In the genomic region with DNA sequence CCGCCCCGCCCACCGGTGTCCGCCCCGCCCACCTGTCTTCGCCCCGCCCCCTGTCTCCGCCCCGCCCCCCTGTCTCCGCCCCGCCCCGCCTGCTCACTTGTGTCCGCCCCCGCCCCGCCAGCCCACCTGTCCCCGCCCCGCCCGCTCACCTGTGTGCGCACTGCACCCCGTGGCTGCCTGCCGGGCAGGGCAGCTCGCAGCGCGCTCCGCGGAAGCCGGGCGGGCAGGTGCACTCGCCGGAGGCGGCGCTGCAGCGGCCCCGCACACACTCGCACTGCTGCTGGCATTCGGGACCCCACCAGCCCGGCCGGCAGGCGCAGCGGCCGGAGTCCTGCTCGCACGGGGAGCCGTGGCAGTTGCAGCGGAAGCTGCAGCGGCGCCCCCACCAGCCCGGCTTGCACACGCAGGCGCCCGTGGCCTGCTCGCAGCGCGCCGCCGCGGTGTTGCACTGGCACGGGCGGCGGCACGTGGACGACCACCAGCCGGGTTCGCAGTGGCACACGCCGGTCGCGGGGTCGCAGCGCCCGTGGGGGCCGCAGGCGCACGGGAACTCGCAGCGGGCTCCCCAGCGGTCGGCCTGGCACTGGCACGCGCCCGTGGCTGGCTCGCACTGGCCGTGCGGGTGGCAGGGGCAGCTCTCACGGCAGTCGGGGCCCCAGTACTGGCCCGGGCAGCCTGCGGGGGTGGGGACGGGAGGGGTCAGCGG, we compare ENCODE assay signal across 8 cellular contexts. TPM values are rescaled to one million over a fixed set of nuclear protein-coding genes. Genes with fewer than 3 reads are reported as not detected.
DNase-seq lines count a peak whose midpoint lies in the region; ATAC-seq lines count a peak whose summit lies in the region.

No MANE protein-coding gene starts in this region.

- peak; percentile 7 to 27 for ATAC-seq in left cardiac atrium
- ATAC-seq in GM21515 (IDR thresholded peaks at IDR 0.05; ENCODE audit: unreplicated experiment) = no peak
- no peak for ATAC-seq in HG03457 (IDR thresholded peaks at IDR 0.05; ENCODE audit: unreplicated experiment)

- peak; percentile 66 for DNase-seq in DMS 273 (lab: John Stamatoyannopoulos, UW; ENCODE audit: unreplicated experiment)
- no peak for DNase-seq in DMS 273 treated with DMSO at 0.1 percent for 48 hours (lab: John Stamatoyannopoulos, UW)
- peak; percentile 90 for DNase-seq in NCI-H69 (lab: John Stamatoyannopoulos, UW)
- peak; percentile 51 for DNase-seq in activated gamma-delta T cell treated with Interleukin-2 at 50 U/mL for 16 hours
- no peak for DNase-seq in left cardiac atrium
- no peak for DNase-seq in skeletal muscle cell (ENCODE audit: low read depth)

- intact Hi-C loops in left cardiac atrium (cut with DNase I) = no loop called here

- peak overlapping the region; percentile 35 for H3K4me3 ChIP-seq in skeletal muscle cell (ENCODE audit: low read depth, low read length)

RNA-seq across cellular contexts. Expression of a gene that starts 2.1 kb away (rescaled TPM):
- 10 to 100 TPM; 10.7 to 17.7 TPM for total RNA-seq in left cardiac atrium

RNA-seq across cellular contexts. Expression of a gene that starts 6.2 kb away (rescaled TPM):
- 10 to 100 TPM; 38.5 to 44.5 TPM for total RNA-seq in left cardiac atrium

RNA-seq across cellular contexts. Expression of a gene that starts 14.8 kb away (rescaled TPM):
- 1 to 10 TPM; 7.4 to 8.2 TPM for total RNA-seq in left cardiac atrium

RNA-seq across cellular contexts. Expression of a gene that starts 41.2 kb away (rescaled TPM):
- total RNA-seq in left cardiac atrium = 100 to 1,000 TPM; 136 to 181 TPM

Comparison
In these comparisons a context has a peak if more than half of its experiments do, and no peak if none do; other contexts are left out.
1. DNase-seq: peak in DMS 273 (single experiment), NCI-H69 (single experiment) and activated gamma-delta T cell treated with Interleukin-2 at 50 U/mL for 16 hours (single experiment); none in DMS 273 treated with DMSO at 0.1 percent for 48 hours (single experiment), left cardiac atrium (single experiment) and skeletal muscle cell (single experiment).
2. ATAC-seq: peak in left cardiac atrium (2 of 2); none in GM21515 (single experiment) and HG03457 (single experiment).